ENCODE assay signal across 6 cellular contexts in the genomic region with DNA sequence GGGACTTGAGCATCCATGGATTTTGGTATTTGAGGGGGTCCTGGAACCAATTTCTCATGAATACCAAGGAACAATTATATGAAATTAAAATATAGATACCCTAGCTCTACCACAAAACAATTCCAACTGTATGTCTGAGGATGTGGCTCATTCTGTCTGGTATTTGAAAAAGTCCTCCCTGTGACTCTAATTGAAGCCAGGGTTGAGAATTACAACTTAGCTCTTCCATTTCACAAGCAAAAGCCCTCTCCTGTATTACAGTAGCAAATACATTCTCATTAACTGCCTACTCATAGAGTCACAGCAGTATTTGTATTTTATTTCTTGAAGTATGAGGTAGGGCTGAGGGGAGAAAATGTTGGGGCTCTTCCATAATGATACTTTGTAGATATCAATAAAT.
"Had no signal": no experiment of that assay in that cellular context is flagged by ENCODE, and none has a peak within 500 bp of the region (broad histone marks: within the 10 kb centered on the region; RNA-seq: fewer than 3 reads in every experiment).

No MANE protein-coding gene starts in this region.

- H3K4me3 ChIP-seq: GM12878 had no signal

- DNase-seq: GF-D8 had no signal

- FAIRE-seq: GM12878, GM12891, GM12892, GM18507, GM19239 had no signal
